In the genomic region with DNA sequence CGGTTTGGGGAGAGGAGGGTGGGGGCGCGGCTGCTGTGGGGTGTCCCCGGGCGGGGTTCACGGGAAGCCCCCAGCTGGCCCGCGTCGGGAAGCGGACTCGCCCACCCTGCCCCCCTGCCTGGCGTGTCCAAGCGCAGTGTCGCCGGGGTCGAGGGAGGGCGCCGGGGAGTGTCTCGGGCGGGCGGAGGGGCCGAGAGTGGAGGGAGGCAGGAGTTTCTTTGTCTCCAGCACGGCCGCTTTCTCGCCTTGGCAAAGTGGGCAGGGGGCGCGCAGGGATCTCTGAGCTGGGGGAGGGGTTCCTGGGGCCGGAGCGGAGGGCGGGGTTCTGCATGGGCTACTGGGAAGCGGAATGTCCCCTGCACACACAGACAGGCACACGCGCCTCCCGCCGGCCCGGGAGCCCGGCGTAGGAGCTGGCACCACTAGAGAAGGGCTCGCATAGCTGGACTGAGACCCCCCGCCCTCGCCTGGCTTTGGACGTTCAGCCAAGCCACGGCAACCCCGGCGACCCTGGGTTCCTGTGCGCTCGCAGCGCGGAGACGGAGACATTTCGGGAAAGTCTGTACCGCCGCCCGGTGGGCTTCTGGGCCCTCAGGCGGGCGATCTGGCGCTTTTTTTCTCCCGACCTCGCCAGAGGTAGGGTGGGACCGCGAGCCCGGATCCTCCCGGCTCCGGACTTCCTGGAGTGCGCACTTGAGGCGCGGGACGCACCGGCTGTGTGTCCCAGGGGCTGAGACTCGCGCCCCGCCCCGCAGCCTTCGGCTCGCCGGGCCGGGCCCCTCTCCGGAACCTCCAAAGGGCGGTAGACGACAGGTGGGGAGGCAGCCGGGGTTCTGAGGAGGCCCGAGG, we compare ENCODE assay signal across 12 cellular contexts. TPM values are rescaled to one million over a fixed set of nuclear protein-coding genes. Genes with fewer than 3 reads are reported as not detected.
DNase-seq lines count a peak whose midpoint lies in the region; ATAC-seq and TF ChIP-seq lines count a peak whose summit lies in the region.
"Had no signal": no experiment of that assay in that cellular context is flagged by ENCODE, and none has a peak within 500 bp of the region (broad histone marks: within the 10 kb centered on the region; RNA-seq: fewer than 3 reads in every experiment).

No MANE protein-coding gene starts in this region.

- H3K4me3 Mint-ChIP-seq in neural crest cell: peak overlapping the region; percentile 89
- H3K4me3 Mint-ChIP-seq in activated CD4-positive, alpha-beta memory T cell treated with anti-CD3 and anti-CD28 coated beads, Interleukin-2, amount 10 ng/mL, durations not matched to agents 7 days and 5 days: no peak overlapping the region
- H3K4me3 Mint-ChIP-seq: activated CD8-positive, alpha-beta T cell treated with anti-CD3 and anti-CD28 coated beads, Interleukin-2, amount 10 ng/mL, durations not matched to agents 7 days and 5 days had no signal

- H3K4me2 ChIP-seq in BLaER1 treated with 17β-estradiol and CSF1 and Interleukin-3, amounts not matched to agents 10 nM and 100 nM: peak overlapping the region; percentile 87 to 98 (median 96)

- POLR2A ChIA-PET in activated CD4-positive, alpha-beta memory T cell treated with anti-CD3 and anti-CD28 coated beads, Interleukin-2, amount 10 ng/mL, durations not matched to agents 7 days and 5 days (lab: Charles Lee): no interaction called here

- intact Hi-C loops in body of pancreas (cut with DNase I): no loop called here

- H3K4me3 ChIP-seq in BLaER1 treated with 17β-estradiol and CSF1 and Interleukin-3, amounts not matched to agents 10 nM and 100 nM: peak overlapping the region; percentile 61 to 93 (median 75)
- peak overlapping the region; percentile 18 to 35 for H3K4me3 ChIP-seq in esophagus (ENCODE audit: low read depth in 1 of 2, low read length in 2 of 2)
- H3K4me3 ChIP-seq in body of pancreas: no peak overlapping the region

- DNase-seq in NCI-H2171 (lab: John Stamatoyannopoulos, UW): peak; percentile 6
- peak; percentile 74 for DNase-seq in neural crest cell (ENCODE audit: low read depth, low spot score)
- no peak for DNase-seq in activated CD4-positive, alpha-beta memory T cell treated with anti-CD3 and anti-CD28 coated beads, Interleukin-2, amount 10 ng/mL, durations not matched to agents 7 days and 5 days
- DNase-seq in body of pancreas: no peak
- DNase-seq: activated CD8-positive, alpha-beta T cell treated with anti-CD3 and anti-CD28 coated beads, Interleukin-2, amount 10 ng/mL, durations not matched to agents 7 days and 5 days; stimulated activated CD4-positive, alpha-beta T cell treated with anti-CD3 and anti-CD28 coated beads, Interleukin-12 subunit alpha, Interleukin-12 subunit beta, amount 100 ng/mL, for 4 hours; substantia nigra had no signal

- H3K4me1 ChIP-seq in BLaER1 treated with 17β-estradiol and CSF1 and Interleukin-3, amounts not matched to agents 10 nM and 100 nM: peaks cover 28 to 45% (median 38%) of the 10 kb centered on the region in 10 experiments
- peaks cover 10 to 17% of the 10 kb centered on the region in 2 donors for H3K4me1 ChIP-seq in esophagus (ENCODE audit: control insufficient read depth in 2 of 2, insufficient read depth in 2 of 2, low read length in 1 of 2)
- peaks cover 19% of the 10 kb centered on the region for H3K4me1 ChIP-seq in body of pancreas

- H3K27ac Mint-ChIP-seq in neural crest cell (ENCODE audit: unreplicated experiment): peak overlapping the region; percentile 100
- H3K27ac Mint-ChIP-seq in activated CD4-positive, alpha-beta memory T cell treated with anti-CD3 and anti-CD28 coated beads, Interleukin-2, amount 10 ng/mL, durations not matched to agents 7 days and 5 days: no peak overlapping the region
- H3K27ac Mint-ChIP-seq: activated CD8-positive, alpha-beta T cell treated with anti-CD3 and anti-CD28 coated beads, Interleukin-2, amount 10 ng/mL, durations not matched to agents 7 days and 5 days had no signal

- no peaks in the 10 kb centered on the region for H3K9me3 ChIP-seq in BLaER1 treated with 17β-estradiol and CSF1 and Interleukin-3, amounts not matched to agents 10 nM and 100 nM (replicated peaks in 1 of 11)
- no peaks in the 10 kb centered on the region for H3K9me3 ChIP-seq in esophagus (ENCODE audit: control insufficient read depth in 2 of 2, insufficient read depth in 1 of 2, low read depth in 1 of 2, low read length in 1 of 2)
- H3K9me3 ChIP-seq in body of pancreas: no peaks in the 10 kb centered on the region

- H3K9ac ChIP-seq in BLaER1 treated with 17β-estradiol and CSF1 and Interleukin-3, amounts not matched to agents 10 nM and 100 nM: peak overlapping the region; percentile 48 to 93 (median 77); a peak in 21 of 22 replicates

- peaks cover 23% of the 10 kb centered on the region for H3K27me3 Mint-ChIP-seq in neural crest cell (ENCODE audit: low read depth)
- peaks cover 64% of the 10 kb centered on the region for H3K27me3 Mint-ChIP-seq in activated CD4-positive, alpha-beta memory T cell treated with anti-CD3 and anti-CD28 coated beads, Interleukin-2, amount 10 ng/mL, durations not matched to agents 7 days and 5 days

- peaks cover 0 to 11% (median 0%) of the 10 kb centered on the region in 11 experiments; a peak in 4 of 22 replicates for H3K36me3 ChIP-seq in BLaER1 treated with 17β-estradiol and CSF1 and Interleukin-3, amounts not matched to agents 10 nM and 100 nM
- H3K36me3 ChIP-seq in esophagus (ENCODE audit: control insufficient read depth in 2 of 2, insufficient read depth in 2 of 2, low read length in 1 of 2) (no peaks in the 10 kb centered on the region), body of pancreas (replicated peaks in 1 of 2; ENCODE audit: insufficient read depth in 1 of 2, low read depth in 2 of 2) (no peaks in the 10 kb centered on the region)

- TF ChIP-seq CTCF in neural crest cell (conservative IDR thresholded peaks at IDR 0.05): no peak
- no peak for TF ChIP-seq CTCF in body of pancreas (IDR thresholded peaks at IDR 0.05)

- H3K36me3 Mint-ChIP-seq in neural crest cell (ENCODE audit: low read depth): peaks cover 5% of the 10 kb centered on the region
- H3K36me3 Mint-ChIP-seq in activated CD4-positive, alpha-beta memory T cell treated with anti-CD3 and anti-CD28 coated beads, Interleukin-2, amount 10 ng/mL, durations not matched to agents 7 days and 5 days (ENCODE audit: low read depth): no peaks in the 10 kb centered on the region

- 0 out of 22 replicates have a peak, but pooled peaks cover 0 to 13% (median 0%) of the 10 kb centered on the region in 11 experiments for H4K20me1 ChIP-seq in BLaER1 treated with 17β-estradiol and CSF1 and Interleukin-3, amounts not matched to agents 10 nM and 100 nM

- CTCF ChIA-PET in activated CD4-positive, alpha-beta memory T cell treated with anti-CD3 and anti-CD28 coated beads, Interleukin-2, amount 10 ng/mL, durations not matched to agents 7 days and 5 days (lab: Charles Lee): no interaction called here

- peaks cover 35% of the 10 kb centered on the region for H3K4me1 Mint-ChIP-seq in neural crest cell
- peaks cover 7% of the 10 kb centered on the region for H3K4me1 Mint-ChIP-seq in activated CD4-positive, alpha-beta memory T cell treated with anti-CD3 and anti-CD28 coated beads, Interleukin-2, amount 10 ng/mL, durations not matched to agents 7 days and 5 days

- no peak for ATAC-seq in HG02981 (IDR thresholded peaks at IDR 0.05; ENCODE audit: unreplicated experiment)
- ATAC-seq in GM19328 (IDR thresholded peaks at IDR 0.05; ENCODE audit: unreplicated experiment): no peak
- no peak for ATAC-seq in body of pancreas

- H3K27me3 ChIP-seq in BLaER1 treated with 17β-estradiol and CSF1 and Interleukin-3, amounts not matched to agents 10 nM and 100 nM: peaks cover 17 to 46% (median 18%) of the 10 kb centered on the region in 11 experiments
- H3K27me3 ChIP-seq in esophagus (ENCODE audit: control insufficient read depth in 1 of 2, insufficient read depth in 2 of 2, low read length in 2 of 2): peaks cover 6 to 9% of the 10 kb centered on the region in 2 donors
- peaks cover 0 to 9% of the 10 kb centered on the region in 2 donors for H3K27me3 ChIP-seq in body of pancreas

- no peaks in the 10 kb centered on the region for H3K9me3 Mint-ChIP-seq in neural crest cell
- H3K9me3 Mint-ChIP-seq in activated CD4-positive, alpha-beta memory T cell treated with anti-CD3 and anti-CD28 coated beads, Interleukin-2, amount 10 ng/mL, durations not matched to agents 7 days and 5 days: no peaks in the 10 kb centered on the region

- H3K27ac ChIP-seq in BLaER1 treated with 17β-estradiol and CSF1 and Interleukin-3, amounts not matched to agents 10 nM and 100 nM: peak overlapping the region in 9 of 11 experiments; percentile 41 to 87 (median 76); a peak in 18 of 22 replicates
- H3K27ac ChIP-seq in esophagus (ENCODE audit: low read depth in 2 of 2, low read length in 1 of 2) (no peak overlapping the region), body of pancreas (no peak overlapping the region)

- 2% methylated on average over 70 to 82 of the region's 82 CpGs for WGBS in esophagus, 2 donors
- WGBS in body of pancreas, 2 donors: 1 to 2% methylated on average over 24 to 75 of the region's 82 CpGs

- no peak for TF ChIP-seq POLR2A in body of pancreas (IDR thresholded peaks at IDR 0.05)

RNA-seq across cellular contexts. Expression of a gene that starts 0.9 kb away (rescaled TPM):
- under 1 TPM in 1 of 2 donors, not detected in 1; 0.02 TPM for polyA plus RNA-seq in esophagus
- total RNA-seq in neural crest cell: 25.5 and 27.4 TPM in 2 replicates
- total RNA-seq in activated CD4-positive, alpha-beta memory T cell treated with anti-CD3 and anti-CD28 coated beads, Interleukin-2, amount 10 ng/mL, durations not matched to agents 7 days and 5 days: not detected
- not detected for total RNA-seq in body of pancreas
- total RNA-seq: activated CD8-positive, alpha-beta T cell treated with anti-CD3 and anti-CD28 coated beads, Interleukin-2, amount 10 ng/mL, durations not matched to agents 7 days and 5 days; bronchial epithelial cell had no signal

Comparison
In these comparisons a context has a peak if more than half of its experiments do, and no peak if none do; other contexts are left out.
1. H3K27ac ChIP-seq: peak in BLaER1 treated with 17β-estradiol and CSF1 and Interleukin-3, amounts not matched to agents 10 nM and 100 nM (9 of 11); none in esophagus (0 of 2) and body of pancreas (0 of 4).
2. H3K4me3 ChIP-seq: peak in BLaER1 treated with 17β-estradiol and CSF1 and Interleukin-3, amounts not matched to agents 10 nM and 100 nM (10 of 10) and esophagus (2 of 2); none in body of pancreas (0 of 2).
3. DNase-seq: peak in NCI-H2171 (single experiment) and neural crest cell (single experiment); none in activated CD4-positive, alpha-beta memory T cell treated with anti-CD3 and anti-CD28 coated beads, Interleukin-2, amount 10 ng/mL, durations not matched to agents 7 days and 5 days (single experiment) and body of pancreas (0 of 4).
4. RNA of a gene that starts 0.9 kb away (total RNA-seq): 25.5 to 27.4 TPM in neural crest cell; not detected in activated CD4-positive, alpha-beta memory T cell treated with anti-CD3 and anti-CD28 coated beads, Interleukin-2, amount 10 ng/mL, durations not matched to agents 7 days and 5 days and not detected in body of pancreas; every median in the first group is over 10 times any median in the second.